1 cellular context compared by ENCODE assay signal in genomic region chr20:24199493-24199892, GRCh38.
TF ChIP-seq lines count a peak whose summit lies in the region.

No MANE protein-coding gene starts in this region.

TF ChIP-seq in H1, 55 proteins besides CTCF, POLR2A, EP300 and RAD21 (continued from another document):
- TF ChIP-seq FOSL1 (IDR thresholded peaks at IDR 0.05; ENCODE audit: insufficient read depth, low read depth, low read length) = no peak
- no peak for TF ChIP-seq ATF2 (IDR thresholded peaks at IDR 0.05; ENCODE audit: low read length)
TF ChIP-seq in H1: peak in this region for 2.
